Comparison of ENCODE assay signal across 17 cellular contexts in the genomic region with DNA sequence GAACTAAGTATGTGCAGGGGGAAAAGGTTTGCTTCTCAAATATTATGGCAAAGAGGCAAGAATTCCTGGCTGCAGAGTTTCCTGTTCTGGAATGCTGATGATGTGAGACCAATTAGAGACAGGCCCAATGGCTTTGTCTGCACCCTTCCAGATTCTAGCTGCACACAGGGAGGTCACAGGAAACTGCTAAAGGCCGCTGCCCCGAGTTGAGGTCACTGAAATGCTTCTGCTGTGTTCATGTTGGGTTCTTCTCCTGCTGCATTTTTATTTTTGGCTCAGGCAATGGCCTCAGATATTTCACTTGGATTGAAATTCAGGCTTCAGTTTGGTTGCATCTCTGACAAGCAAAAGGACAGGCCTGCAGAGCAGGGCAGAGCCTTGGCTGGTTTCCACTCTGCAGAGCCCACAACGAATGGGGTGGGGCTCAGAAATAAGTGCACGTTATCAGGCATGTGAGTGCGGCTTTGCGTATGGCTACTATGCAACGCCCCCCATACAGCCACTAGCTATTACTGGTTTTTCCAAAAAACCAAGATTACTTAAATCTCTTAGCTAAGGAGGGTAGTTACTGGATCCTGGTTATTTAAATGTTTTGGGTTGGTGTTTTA.
DNase-seq lines count a peak whose midpoint lies in the region; ATAC-seq, FAIRE-seq and TF ChIP-seq lines count a peak whose summit lies in the region.
"Had no signal": no experiment of that assay in that cellular context is flagged by ENCODE, and none has a peak within 500 bp of the region (broad histone marks: within the 10 kb centered on the region; RNA-seq: fewer than 3 reads in every experiment).

No MANE protein-coding gene starts in this region.

- no peak overlapping the region for H3K56ac ChIP-seq in IMR-90 (ENCODE audit: extremely low read depth, insufficient read depth, low read length)

- no peak overlapping the region for H2BK15ac ChIP-seq in IMR-90 (ENCODE audit: low read depth, low read length)

- H2AK9ac ChIP-seq in IMR-90 (replicated peaks; ENCODE audit: low read depth, low read length, poor library complexity), result peak overlapping the region; percentile 91

- intact Hi-C loops in IMR-90 (cut with micrococcal nuclease), result no loop called here
- intact Hi-C loops in ovary (cut with DNase I), result no loop called here

- H3K23ac ChIP-seq in IMR-90 (ENCODE audit: low read depth, low read length), result no peak overlapping the region

- H3K9ac ChIP-seq in IMR-90 (ENCODE audit: low read depth, low read length), result no peak overlapping the region
- no peak overlapping the region for H3K9ac ChIP-seq in liver (ENCODE audit: low read depth in 1 of 2, low read length in 2 of 2)

- H3K4me2 ChIP-seq in IMR-90 (ENCODE audit: low read depth, low read length), result no peak overlapping the region

- H3K14ac ChIP-seq in IMR-90 (replicated peaks; ENCODE audit: low read depth, low read length), result 0 out of 2 replicates have a peak overlapping the region, but pooled peaks have one; percentile 32

- H3K4me1 ChIP-seq in IMR-90 (ENCODE audit: control insufficient read depth, insufficient read depth, low read length), result peaks cover 3% of the 10 kb centered on the region; the same call in 1 of the 2 replicates
- H3K4me1 ChIP-seq in ectodermal cell (ENCODE audit: control insufficient read depth, insufficient read depth, low read length), result peaks cover 8% of the 10 kb centered on the region
- peaks cover 0 to 12% (median 10%) of the 10 kb centered on the region in 4 donors for H3K4me1 ChIP-seq in liver (ENCODE audit: control insufficient read depth in 4 of 4, insufficient read depth in 4 of 4, low read length in 3 of 4)
- peaks cover 0 to 1% of the 10 kb centered on the region in 2 donors for H3K4me1 ChIP-seq in small intestine (ENCODE audit: control insufficient read depth in 2 of 2, insufficient read depth in 1 of 2, low read depth in 1 of 2, low read length in 1 of 2)
- H3K4me1 ChIP-seq in ovary (ENCODE audit: insufficient read depth), result no peaks in the 10 kb centered on the region
- H3K4me1 ChIP-seq: SJSA1 had no signal

- dilution Hi-C loops in IMR-90 (cut with HindIII; ENCODE audit: low sequenced_read_pairs, unreplicated experiment), result no loop called here

- H4K91ac ChIP-seq in IMR-90 (ENCODE audit: insufficient read depth, low read depth, low read length), result no peak overlapping the region

- no peak for DNase-seq in IMR-90
- peak; percentile 72 for DNase-seq in small intestine
- no peak for DNase-seq in cerebellar nuclear complex (lab: John Stamatoyannopoulos, UW)
- no peak for DNase-seq in ovary
- DNase-seq: CD4-positive, alpha-beta memory T cell; naive B cell; NK-92 treated with Interleukin-12 subunit alpha and Interleukin-12 subunit beta, amount 100 ng/mL, for 24 hours; stimulated activated naive CD8-positive, alpha-beta T cell treated with anti-CD3 and anti-CD28 coated beads, Interleukin-15, amount 100 ng/mL, for 72 hours had no signal

- TF ChIP-seq RAD21 in IMR-90 (IDR thresholded peaks at IDR 0.05; ENCODE audit: low read length) (no peak), liver (IDR thresholded peaks at IDR 0.05) (peak in 1 of 2 donors; percentile 40)

- H3K9me3 ChIP-seq in IMR-90 (ENCODE audit: control insufficient read depth, insufficient read depth, low read length) (no peaks in the 10 kb centered on the region), ectodermal cell (ENCODE audit: control insufficient read depth, low read length) (no peaks in the 10 kb centered on the region), liver (ENCODE audit: control insufficient read depth in 4 of 4, low read length in 3 of 4) (no peaks in the 10 kb centered on the region), small intestine (ENCODE audit: control insufficient read depth, low read depth) (no peaks in the 10 kb centered on the region), ovary (no peaks in the 10 kb centered on the region)
- H3K9me3 ChIP-seq: SJSA1 had no signal

- BruUV-seq in IMR-90 (replicated peaks; lab: Mats Ljungman, UMichigan), result no TSS peak

- no peaks in the 10 kb centered on the region for H3K79me1 ChIP-seq in IMR-90 (ENCODE audit: low read depth in 1 of 2, low read length in 2 of 2)

- no CpG with 5 or more reads among the region's 7 CpGs for WGBS in IMR-90 (ENCODE audit: extremely low coverage in 2 of 2, insufficient read length in 1 of 2), 2 experiments
- WGBS in ectodermal cell, 2 experiments, result 78 to 80% methylated on average over 7 of the region's 7 CpGs
- WGBS in liver, result 59% methylated on average over 7 of the region's 7 CpGs
- WGBS in small intestine, 3 donors, result 26 to 48% (median 43%) methylated on average over 7 of the region's 7 CpGs
- WGBS in ovary, 3 donors, result 41 to 51% (median 46%) methylated on average over 7 of the region's 7 CpGs

- no peak overlapping the region for H3K18ac ChIP-seq in IMR-90 (ENCODE audit: low read depth, low read length)

- no peaks in the 10 kb centered on the region for H4K20me1 ChIP-seq in IMR-90 (ENCODE audit: insufficient read depth, low read length)

- no peak overlapping the region for H2BK120ac ChIP-seq in IMR-90 (ENCODE audit: low read depth, low read length)

- H2BK20ac ChIP-seq in IMR-90 (ENCODE audit: low read depth, low read length), result no peak overlapping the region

- no peak overlapping the region for H4K5ac ChIP-seq in IMR-90 (ENCODE audit: low read depth, low read length)

- POLR2A ChIA-PET in IMR-90 (lab: Charles Lee; ENCODE audit: unreplicated experiment), result no interaction called here

- H2BK5ac ChIP-seq in IMR-90 (ENCODE audit: low read depth, low read length, poor library complexity, severe bottlenecking), result no peak overlapping the region

- no peak for FAIRE-seq in small intestine (lab: Jason Lieb, UNC)
- FAIRE-seq: G401.6, H1, TTC549 had no signal

- H2AK5ac ChIP-seq in IMR-90 (ENCODE audit: low read depth, low read length), result no peak overlapping the region

- in situ Hi-C loops in IMR-90 (cut with MboI; ENCODE audit: low sequenced_read_pairs), result no loop called here

- no peak overlapping the region for H4K8ac ChIP-seq in IMR-90 (ENCODE audit: low read depth in 2 of 2, low read length in 2 of 2)

- H3K36me3 ChIP-seq in IMR-90 (ENCODE audit: control insufficient read depth, insufficient read depth, low read length) (no peaks in the 10 kb centered on the region), ectodermal cell (ENCODE audit: control insufficient read depth, insufficient read depth, low read length) (no peaks in the 10 kb centered on the region), liver (ENCODE audit: control insufficient read depth in 4 of 4, insufficient read depth in 3 of 4, low read depth in 1 of 4, low read length in 3 of 4) (peaks cover 0 to 2% (median 0%) of the 10 kb centered on the region in 4 donors), small intestine (ENCODE audit: control insufficient read depth in 2 of 2, insufficient read depth in 2 of 2, low read length in 2 of 2) (no peaks in the 10 kb centered on the region), ovary (no peaks in the 10 kb centered on the region)
- H3K36me3 ChIP-seq: SJSA1 had no signal

- TF ChIP-seq EP300 in ovary (IDR thresholded peaks at IDR 0.05), result no peak

- no peaks in the 10 kb centered on the region; the same call in 1 of the 2 replicates for H3K9me1 ChIP-seq in IMR-90 (ENCODE audit: insufficient read depth, low read length)

- no peak overlapping the region for H2AFZ ChIP-seq in IMR-90 (replicated peaks; ENCODE audit: low read length, poor library complexity)

- H3K27me3 ChIP-seq in IMR-90 (ENCODE audit: control insufficient read depth, insufficient read depth, low read length) (no peaks in the 10 kb centered on the region), ectodermal cell (ENCODE audit: control insufficient read depth, insufficient read depth, low read length, poor library complexity, severe bottlenecking) (no peaks in the 10 kb centered on the region), liver (ENCODE audit: control insufficient read depth in 4 of 4, insufficient read depth in 4 of 4, low read length in 3 of 4) (no peaks in the 10 kb centered on the region), small intestine (ENCODE audit: control insufficient read depth in 2 of 2, insufficient read depth in 2 of 2, low read length in 2 of 2) (no peaks in the 10 kb centered on the region), ovary (no peaks in the 10 kb centered on the region)
- H3K27me3 ChIP-seq: SJSA1 had no signal

- peak; percentile 27 for ATAC-seq in IMR-90 (ENCODE audit: low read depth)
- no peak for ATAC-seq in GM19395 (IDR thresholded peaks at IDR 0.05; ENCODE audit: unreplicated experiment)
- ATAC-seq in GM18498 (IDR thresholded peaks at IDR 0.05; ENCODE audit: unreplicated experiment), result no peak
- ATAC-seq: stimulated activated naive CD8-positive, alpha-beta T cell treated with anti-CD3 and anti-CD28 coated beads, Interleukin-15, amount 100 ng/mL, for 72 hours had no signal

- no peak for TF ChIP-seq CTCF in IMR-90 (conservative IDR thresholded peaks at IDR 0.05; ENCODE audit: low read depth, low read length)
- TF ChIP-seq CTCF in liver (IDR thresholded peaks at IDR 0.05; ENCODE audit: low read depth, low read length, missing input control), result no peak
- no peak for TF ChIP-seq CTCF in ovary (IDR thresholded peaks at IDR 0.05)

- H3K27ac ChIP-seq in IMR-90 (ENCODE audit: insufficient read depth, low read length) (no peak overlapping the region), ectodermal cell (ENCODE audit: insufficient read depth, low read depth, low read length, poor library complexity, severe bottlenecking) (peak overlapping the region; percentile 19), liver (ENCODE audit: low read depth in 1 of 2, low read length in 2 of 2) (peak overlapping the region in 1 of 2 donors; percentile 27), small intestine (ENCODE audit: low read depth in 1 of 2, low read length in 1 of 2) (no peak overlapping the region), ovary (no peak overlapping the region)
- H3K27ac ChIP-seq: SJSA1, skin epidermis had no signal

- CTCF ChIA-PET in IMR-90 (lab: Yijun Ruan, JAX), result interaction anchor here (0.6 kb wide), 1 partner anchor 203 kb away, joined by 4 read pairs; no protein-coding TSS in a partner anchor

- H3K4ac ChIP-seq in IMR-90 (ENCODE audit: low read depth, low read length), result no peak overlapping the region

- H3K4me3 ChIP-seq in IMR-90 (ENCODE audit: insufficient read depth, low read depth, low read length) (no peak overlapping the region), ectodermal cell (ENCODE audit: insufficient read depth, low read depth, low read length) (no peak overlapping the region), liver (ENCODE audit: low read depth in 1 of 3, low read length in 3 of 3) (no peak overlapping the region), small intestine (ENCODE audit: low read depth in 1 of 2, low read length in 2 of 2) (no peak overlapping the region), ovary (no peak overlapping the region)
- H3K4me3 ChIP-seq: SJSA1, skin epidermis had no signal

- no peak for TF ChIP-seq POLR2A in IMR-90 (IDR thresholded peaks at IDR 0.05; ENCODE audit: low read depth, low read length)
- TF ChIP-seq POLR2A in ovary (IDR thresholded peaks at IDR 0.05), result no peak

TF ChIP-seq in IMR-90, 13 proteins besides CTCF, POLR2A, EP300 and RAD21 (continues in another document):
- TF ChIP-seq RFX5 (IDR thresholded peaks at IDR 0.05; ENCODE audit: low read depth, low read length) (no peak), NFE2L2 (IDR thresholded peaks at IDR 0.05; ENCODE audit: low read depth, low read length) (no peak)
